ENCODE assay signal across 10 cellular contexts in the genomic region with DNA sequence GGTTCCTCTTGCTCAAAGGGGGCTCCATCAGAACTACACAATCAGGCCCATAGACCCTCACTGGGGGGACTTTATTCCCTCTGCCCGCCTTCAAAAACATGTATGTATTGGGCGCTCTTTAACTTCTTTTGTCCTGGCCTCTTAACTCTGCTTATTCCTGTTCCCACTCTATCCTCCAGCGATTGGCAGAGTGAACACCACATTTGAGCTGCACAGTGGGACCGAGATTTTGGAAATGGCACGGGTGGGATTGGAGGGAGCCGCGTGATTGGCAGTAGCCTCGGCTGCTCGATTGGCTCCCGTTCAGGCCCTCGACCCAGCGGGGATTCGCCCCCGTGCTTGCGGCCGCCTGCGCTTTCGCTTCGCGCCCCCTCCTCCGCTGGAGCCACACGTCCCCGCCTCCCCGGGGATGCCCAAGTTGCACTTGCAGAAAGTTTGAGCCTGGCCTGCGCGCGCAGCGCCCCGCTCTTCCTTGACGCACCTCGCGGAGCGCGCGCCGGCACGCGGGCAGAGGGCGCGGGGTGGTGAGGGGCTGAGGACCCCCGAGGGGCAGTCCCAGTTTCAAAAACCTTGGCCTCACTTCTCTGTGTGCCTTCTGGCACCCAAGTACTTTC. TPM values are rescaled to one million over a fixed set of nuclear protein-coding genes. Genes with fewer than 3 reads are reported as not detected.
DNase-seq lines count a peak whose midpoint lies in the region; ATAC-seq, FAIRE-seq and TF ChIP-seq lines count a peak whose summit lies in the region.
"Had no signal": no experiment of that assay in that cellular context is flagged by ENCODE, and none has a peak within 500 bp of the region (broad histone marks: within the 10 kb centered on the region; RNA-seq: fewer than 3 reads in every experiment).

A gene (minus strand): TSS at position 192 of the 614 bp plus-strand sequence. CDS start 164 bp downstream, at position 28.

- H3K4me1 ChIP-seq in NT2/D1 (ENCODE audit: insufficient read depth, insufficient read length), result peaks cover 9% of the 10 kb centered on the region
- H3K4me1 ChIP-seq in endothelial cell of umbilical vein (ENCODE audit: control insufficient read depth, extremely low read depth, insufficient read depth, low read length), result no peaks in the 10 kb centered on the region

- no peak within 1 kb of the TSS for H3K27ac ChIP-seq in endothelial cell of umbilical vein (ENCODE audit: insufficient read depth, low read depth, low read length)
- H3K27ac ChIP-seq in skin epidermis, result no peak within 1 kb of the TSS

- POLR2A ChIA-PET in endothelial cell of umbilical vein (lab: Charles Lee), result no interaction called here

- TF ChIP-seq POLR2A in endothelial cell of umbilical vein (IDR thresholded peaks at IDR 0.05; ENCODE audit: low read depth, low read length), result no peak

- H3K27me3 ChIP-seq in NT2/D1 (ENCODE audit: insufficient read depth, insufficient read length) (peaks cover 76% of the 10 kb centered on the region), endothelial cell of umbilical vein (ENCODE audit: control insufficient read depth in 2 of 2, insufficient read depth in 2 of 2, low read length in 2 of 2) (peaks cover 82 to 96% of the 10 kb centered on the region in 2 experiments)

- DNase-seq in T-helper 2 cell treated with Interferon-gamma antibody and Interleukin-4, amounts not matched to agents 5 μg/mL and 100 μg/mL, for 36 hours (ENCODE audit: low spot score), result no peak
- DNase-seq in T-helper 2 cell (no peak), NT2/D1 (ENCODE audit: low read depth, low spot score) (no peak), endothelial cell of umbilical vein (ENCODE audit: low read depth, low spot score) (no peak), epidermal melanocyte (ENCODE audit: insufficient read length, low spot score) (no peak), T-helper 9 cell (no peak)
- DNase-seq: GOT3 had no signal

- no peaks in the 10 kb centered on the region for H3K79me2 ChIP-seq in endothelial cell of umbilical vein (ENCODE audit: control insufficient read depth, insufficient read depth, low read length)

- no peaks in the 10 kb centered on the region for H3K36me3 ChIP-seq in NT2/D1 (ENCODE audit: insufficient read depth, insufficient read length, low read length)
- no peaks in the 10 kb centered on the region for H3K36me3 ChIP-seq in endothelial cell of umbilical vein (ENCODE audit: control insufficient read depth in 2 of 2, extremely low read depth in 1 of 2, insufficient read depth in 2 of 2, low read length in 2 of 2)

- H3K4me2 ChIP-seq in endothelial cell of umbilical vein (ENCODE audit: insufficient read depth, low read length), result no peak within 1 kb of the TSS

- BruUV-seq in endothelial cell of umbilical vein (replicated peaks; lab: Mats Ljungman, UMichigan), result no TSS peak

- peaks cover 5% of the 10 kb centered on the region for H3K9me3 Mint-ChIP-seq in T-helper 2 cell treated with Interferon-gamma antibody and Interleukin-4, amounts not matched to agents 5 μg/mL and 100 μg/mL, for 36 hours

- peaks cover 13% of the 10 kb centered on the region for H3K4me1 Mint-ChIP-seq in T-helper 2 cell treated with Interferon-gamma antibody and Interleukin-4, amounts not matched to agents 5 μg/mL and 100 μg/mL, for 36 hours (ENCODE audit: low read depth)

- H2AFZ ChIP-seq in endothelial cell of umbilical vein (ENCODE audit: low read depth, low read length), result no peak within 1 kb of the TSS

- CTCF ChIA-PET in endothelial cell of umbilical vein (lab: Charles Lee), result no interaction called here

- H3K9me3 ChIP-seq in NT2/D1 (ENCODE audit: insufficient read depth, low read length) (no peaks in the 10 kb centered on the region), endothelial cell of umbilical vein (replicated peaks; ENCODE audit: control insufficient read depth, insufficient read depth, low read length) (no peaks in the 10 kb centered on the region)

- peaks cover 7% of the 10 kb centered on the region for H3K36me3 Mint-ChIP-seq in T-helper 2 cell treated with Interferon-gamma antibody and Interleukin-4, amounts not matched to agents 5 μg/mL and 100 μg/mL, for 36 hours (ENCODE audit: low read depth)

- no peak for TF ChIP-seq CTCF in endothelial cell of umbilical vein (IDR thresholded peaks at IDR 0.05; ENCODE audit: extremely low read depth in 1 of 2, insufficient read depth in 1 of 2, low read depth in 1 of 2, low read length in 2 of 2)

- H3K9me1 ChIP-seq in endothelial cell of umbilical vein (replicated peaks; ENCODE audit: control insufficient read depth, extremely low read depth, insufficient read depth, low read length), result no peaks in the 10 kb centered on the region

- H3K4me3 Mint-ChIP-seq in T-helper 2 cell treated with Interferon-gamma antibody and Interleukin-4, amounts not matched to agents 5 μg/mL and 100 μg/mL, for 36 hours, result no peak within 1 kb of the TSS

- H4K20me1 ChIP-seq in endothelial cell of umbilical vein (replicated peaks; ENCODE audit: control insufficient read depth, extremely low read depth, insufficient read depth, low read length), result peaks cover 3% of the 10 kb centered on the region

- dilution Hi-C loops in endothelial cell of umbilical vein (cut with MboI; ENCODE audit: extremely low pct_ligation_motif_present, low sequenced_read_pairs), result no loop called here

- H3K4me3 ChIP-seq in NT2/D1 (ENCODE audit: insufficient read length, low read depth) (peak within 1 kb of the TSS; percentile 57), endothelial cell of umbilical vein (replicated peaks in 1 of 3; ENCODE audit: insufficient read depth in 1 of 3, low read depth in 1 of 3, low read length in 3 of 3) (no peak within 1 kb of the TSS), skin epidermis (peak within 1 kb of the TSS in 4 of 7 experiments; percentile 13 to 41 (median 24))

- H3K27me3 Mint-ChIP-seq in T-helper 2 cell treated with Interferon-gamma antibody and Interleukin-4, amounts not matched to agents 5 μg/mL and 100 μg/mL, for 36 hours (ENCODE audit: low read depth), result peaks cover 77% of the 10 kb centered on the region

- H3K27ac Mint-ChIP-seq in T-helper 2 cell treated with Interferon-gamma antibody and Interleukin-4, amounts not matched to agents 5 μg/mL and 100 μg/mL, for 36 hours, result peak within 1 kb of the TSS; percentile 75

- peak within 1 kb of the TSS; percentile 81 for H3K9ac ChIP-seq in NT2/D1 (ENCODE audit: insufficient read length, low read depth)
- no peak within 1 kb of the TSS for H3K9ac ChIP-seq in endothelial cell of umbilical vein (replicated peaks; ENCODE audit: extremely low read depth, insufficient read depth, low read length)

- ATAC-seq in HG02970 (IDR thresholded peaks at IDR 0.05; ENCODE audit: low FRiP score, unreplicated experiment), result no peak

- FAIRE-seq in endothelial cell of umbilical vein (lab: Jason Lieb, UNC), result no peak

- intact Hi-C loops in endothelial cell of umbilical vein (cut with micrococcal nuclease), result loop anchor here (10.0 kb wide), 1 partner anchor 703 kb away; a partner anchor contains a TSS

TF ChIP-seq in endothelial cell of umbilical vein, 7 proteins besides CTCF, POLR2A, EP300 and RAD21:
- no peak for TF ChIP-seq POLR2AphosphoS5 (IDR thresholded peaks at IDR 0.05; ENCODE audit: insufficient read depth, low read depth, low read length)
- TF ChIP-seq, protein P1, sequence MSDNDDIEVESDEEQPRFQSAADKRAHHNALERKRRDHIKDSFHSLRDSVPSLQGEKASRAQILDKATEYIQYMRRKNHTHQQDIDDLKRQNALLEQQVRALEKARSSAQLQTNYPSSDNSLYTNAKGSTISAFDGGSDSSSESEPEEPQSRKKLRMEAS (IDR thresholded peaks at IDR 0.05; ENCODE audit: insufficient read depth, insufficient read length), result no peak
- no peak for TF ChIP-seq FOS (IDR thresholded peaks at IDR 0.05; ENCODE audit: borderline replicate concordance, insufficient read depth, low read length)
- TF ChIP-seq JUN (IDR thresholded peaks at IDR 0.05; ENCODE audit: borderline replicate concordance, insufficient read depth, insufficient read length, low read depth), result no peak
- no peak for TF ChIP-seq MYC (IDR thresholded peaks at IDR 0.05; ENCODE audit: low read depth, low read length)
- no peak for TF ChIP-seq GATA2 (IDR thresholded peaks at IDR 0.05; ENCODE audit: insufficient read depth, insufficient read length, low read depth, low read length)
- peak; percentile 87 for TF ChIP-seq EZH2 (IDR thresholded peaks at IDR 0.05; ENCODE audit: borderline replicate concordance, low read depth, low read length, severe bottlenecking)

RNA-seq across cellular contexts. Expression of the gene that starts here (rescaled TPM):
- not detected in 2 replicates for total RNA-seq in endothelial cell of umbilical vein
- not detected in 2 replicates for polyA plus RNA-seq in endothelial cell of umbilical vein
- polyA plus RNA-seq in endothelial cell of umbilical vein (2011; cell fraction: cytosol; rRNA removed), result not detected in 2 replicates
- polyA plus RNA-seq in endothelial cell of umbilical vein (2011; cell fraction: nucleus; rRNA removed), result not detected in 2 replicates
- not detected in 2 replicates for polyA plus RNA-seq in endothelial cell of umbilical vein (2012)
- 0.04 TPM in 1 of 2 replicates, not detected in the other for polyA minus RNA-seq in endothelial cell of umbilical vein
- 2.3 TPM for polyA minus RNA-seq in endothelial cell of umbilical vein (2011; cell fraction: cytosol; rRNA and poly(A)+ RNA removed)
- not detected in 2 replicates for polyA minus RNA-seq in endothelial cell of umbilical vein (2011; cell fraction: nucleus; rRNA and poly(A)+ RNA removed)
- total RNA-seq: mononuclear cell had no signal

Comparison
In these comparisons a context has a peak if more than half of its experiments do, and no peak if none do; other contexts are left out.
1. H3K4me3 ChIP-seq: peak in NT2/D1 (single experiment) and skin epidermis (4 of 7); none in endothelial cell of umbilical vein (0 of 3).